ENCODE assay signal across 12 cellular contexts in the genomic region with DNA sequence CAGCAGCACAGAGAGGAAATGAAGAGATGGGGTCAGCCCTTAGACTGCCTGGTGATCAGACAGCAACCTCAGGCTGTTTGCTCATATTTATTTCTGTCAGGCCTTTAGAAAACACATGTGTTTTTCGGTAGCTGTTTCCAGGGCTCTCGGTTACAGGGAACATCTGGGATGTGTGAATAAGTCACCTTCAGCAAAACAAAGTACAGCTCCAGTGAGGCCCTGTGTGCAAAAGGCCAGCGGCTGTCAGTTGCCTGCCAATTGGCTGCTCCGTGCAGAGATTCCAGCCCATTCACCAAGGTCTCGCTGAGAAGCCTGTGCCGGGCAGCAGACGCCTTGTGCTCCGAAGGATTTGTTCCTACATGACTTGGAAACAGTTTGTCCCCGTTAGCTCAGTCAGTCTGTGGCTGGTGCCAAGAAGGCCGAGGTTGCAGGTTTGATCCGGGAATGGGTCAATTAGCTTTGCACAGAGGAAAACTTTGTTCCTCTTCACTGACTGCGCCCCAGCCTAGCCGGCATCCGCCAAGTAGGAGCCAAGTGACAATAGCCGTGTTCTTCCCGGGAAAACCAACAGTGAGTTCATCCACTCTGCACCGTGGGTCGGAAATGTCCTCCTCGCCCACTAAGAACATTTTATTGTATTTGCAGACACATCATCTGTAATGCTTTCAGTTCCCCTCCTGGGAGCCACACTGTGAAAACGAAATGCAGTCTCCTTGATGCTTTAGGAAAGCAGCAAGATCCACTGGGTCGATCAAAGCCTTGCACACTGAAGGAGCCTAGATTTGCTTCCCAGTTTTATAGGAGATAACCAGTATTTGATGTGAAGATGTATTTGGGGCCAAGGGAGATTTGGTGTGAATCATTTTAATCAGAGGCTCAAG.
DNase-seq lines count a peak whose midpoint lies in the region; ATAC-seq, FAIRE-seq and TF ChIP-seq lines count a peak whose summit lies in the region.
"Had no signal": no experiment of that assay in that cellular context is flagged by ENCODE, and none has a peak within 500 bp of the region (broad histone marks: within the 10 kb centered on the region; RNA-seq: fewer than 3 reads in every experiment).

No MANE protein-coding gene starts in this region.

- H3K27me3 ChIP-seq in sigmoid colon: no peaks in the 10 kb centered on the region

- H3K9me3 ChIP-seq in kidney (ENCODE audit: control insufficient read depth in 1 of 2, low read length in 2 of 2): no peaks in the 10 kb centered on the region
- peaks cover 0 to 3% (median 0%) of the 10 kb centered on the region in 4 donors for H3K9me3 ChIP-seq in sigmoid colon

- no peak overlapping the region for H3K4me3 ChIP-seq in kidney (ENCODE audit: low read length in 2 of 2)
- no peak overlapping the region for H3K4me3 ChIP-seq in sigmoid colon
- H3K4me3 ChIP-seq: PC-9 had no signal

- no peaks in the 10 kb centered on the region for H3K36me3 ChIP-seq in kidney (ENCODE audit: control insufficient read depth in 1 of 2, insufficient read depth in 2 of 2, low read length in 2 of 2)
- H3K36me3 ChIP-seq in sigmoid colon: no peaks in the 10 kb centered on the region

- TF ChIP-seq CTCF in kidney (IDR thresholded peaks at IDR 0.05; ENCODE audit: borderline replicate concordance, extremely low read depth, insufficient read depth) (no peak), sigmoid colon (IDR thresholded peaks at IDR 0.05) (no peak)

- peak in 3 of 4 donors; percentile 2 to 72 (median 52) for TF ChIP-seq EP300 in sigmoid colon (IDR thresholded peaks at IDR 0.05)

- no peak overlapping the region for H3K27ac ChIP-seq in kidney (ENCODE audit: low read depth in 2 of 2, low read length in 2 of 2)
- peak overlapping the region; percentile 64 to 73 (median 67) for H3K27ac ChIP-seq in sigmoid colon
- H3K27ac ChIP-seq: PC-9 had no signal

- FAIRE-seq in kidney (lab: Jason Lieb, UNC): no peak

- no peaks in the 10 kb centered on the region for H3K4me1 ChIP-seq in kidney (ENCODE audit: control insufficient read depth in 1 of 2, insufficient read depth in 1 of 2, low read depth in 1 of 2, low read length in 2 of 2)
- H3K4me1 ChIP-seq in sigmoid colon: peaks cover 0 to 24% (median 12%) of the 10 kb centered on the region in 4 donors

- no peak overlapping the region for H3K9ac ChIP-seq in kidney (ENCODE audit: low read length in 2 of 2)

- no peak for TF ChIP-seq POLR2A in sigmoid colon (IDR thresholded peaks at IDR 0.05)

- no peak for ATAC-seq in HG03039 (IDR thresholded peaks at IDR 0.05; ENCODE audit: unreplicated experiment)
- no peak for ATAC-seq in GM21367 (IDR thresholded peaks at IDR 0.05; ENCODE audit: unreplicated experiment)

- 48 to 64% methylated on average over 21 of the region's 21 CpGs for WGBS in sigmoid colon, 2 donors

- intact Hi-C loops in kidney (cut with DNase I) (no loop called here), sigmoid colon (cut with DNase I) (no loop called here)

- DNase-seq in GM04504 (ENCODE audit: low read depth) (peak; percentile 41), dermis blood vessel endothelial cell (peak; percentile 6), kidney (peak; percentile 87), sigmoid colon (peak; percentile 96), AML-193 (lab: John Stamatoyannopoulos, UW) (no peak), NCI-H82 (lab: John Stamatoyannopoulos, UW) (no peak)
- DNase-seq: activated CD4-positive, alpha-beta T cell treated with anti-CD3 and anti-CD28 coated beads for 4 hours; COR-L47; islet precursor cell; PC-9 had no signal

Comparison
In these comparisons a context has a peak if more than half of its experiments do, and no peak if none do; other contexts are left out.
1. DNase-seq: peak in GM04504 (single experiment), dermis blood vessel endothelial cell (single experiment), kidney (single experiment) and sigmoid colon (single experiment); none in AML-193 (0 of 2) and NCI-H82 (single experiment).
2. H3K27ac ChIP-seq: peak in sigmoid colon (4 of 4); none in kidney (0 of 2).